Comparison of ENCODE assay signal across 8 cellular contexts in genomic region chr18:75070625-75071483, GRCh38.
DNase-seq lines count a peak whose midpoint lies in the region; ATAC-seq and TF ChIP-seq lines count a peak whose summit lies in the region.

No MANE protein-coding gene starts in this region.

- H3K9me3 ChIP-seq in KOPT-K1 (ENCODE audit: insufficient read depth, low read length, poor library complexity, severe bottlenecking) (peaks cover 4% of the 10 kb centered on the region), adrenal gland (replicated peaks in 1 of 3) (no peaks in the 10 kb centered on the region)

- TF ChIP-seq CTCF in adrenal gland (IDR thresholded peaks at IDR 0.05) = no peak

- ATAC-seq in GM21723 (IDR thresholded peaks at IDR 0.05; ENCODE audit: unreplicated experiment) = peak; percentile 77

- H3K27ac ChIP-seq in KOPT-K1 (ENCODE audit: low read depth, low read length, poor library complexity, severe bottlenecking) (peak overlapping the region; percentile 68), adrenal gland (peak overlapping the region in 2 of 5 donors; percentile 45 to 74)

- no peak overlapping the region for H3K4me3 ChIP-seq in adrenal gland

- WGBS in adrenal gland, 4 donors = 59 to 62% (median 61%) methylated on average over 21 to 22 of the region's 22 CpGs

- DNase-seq in DMS79 (lab: John Stamatoyannopoulos, UW) (peak; percentile 4), T follicular helper cell (ENCODE audit: low read depth) (peak; percentile 58), adrenal gland (peak in 6 of 7 donors; percentile 42 to 71 (median 46)), iris pigment epithelial cell (ENCODE audit: low read depth) (peak; percentile 89), NCI-H524 (lab: John Stamatoyannopoulos, UW) (no peak)
- DNase-seq in stimulated activated CD4-positive, alpha-beta T cell treated with anti-CD3 and anti-CD28 coated beads, Interleukin-1b, Interleukin-23, amount 100 ng/mL, for 24 hours (ENCODE audit: low read depth in 4 of 4, low spot score in 1 of 4) = peak; percentile 15 to 44 (median 29)

- no peak for TF ChIP-seq POLR2A in adrenal gland (IDR thresholded peaks at IDR 0.05)

- H3K4me1 ChIP-seq in adrenal gland (replicated peaks in 1 of 2) = peaks cover 0 to 5% of the 10 kb centered on the region in 2 donors

- intact Hi-C loops in adrenal gland (cut with DNase I) = no loop called here

- H3K36me3 ChIP-seq in KOPT-K1 (ENCODE audit: insufficient read depth, low read length) (0 out of 2 replicates have a peak, but pooled peaks cover 1% of the 10 kb centered on the region), adrenal gland (replicated peaks in 1 of 2) (no peaks in the 10 kb centered on the region)

- H3K27me3 ChIP-seq in adrenal gland = no peaks in the 10 kb centered on the region

Comparison
In these comparisons a context has a peak if more than half of its experiments do, and no peak if none do; other contexts are left out.
1. DNase-seq: peak in DMS79 (single experiment), T follicular helper cell (single experiment), adrenal gland (6 of 7), iris pigment epithelial cell (single experiment) and stimulated activated CD4-positive, alpha-beta T cell treated with anti-CD3 and anti-CD28 coated beads, Interleukin-1b, Interleukin-23, amount 100 ng/mL, for 24 hours (4 of 4); none in NCI-H524 (0 of 2).